Comparison of ENCODE assay signal across 17 cellular contexts in genomic region chr2:20569464-20570223, GRCh38.
DNase-seq lines count a peak whose midpoint lies in the region; ATAC-seq, FAIRE-seq and TF ChIP-seq lines count a peak whose summit lies in the region.
"Had no signal": no experiment of that assay in that cellular context is flagged by ENCODE, and none has a peak within 500 bp of the region (broad histone marks: within the 10 kb centered on the region; RNA-seq: fewer than 3 reads in every experiment).

No MANE protein-coding gene starts in this region.

- 36% methylated on average over 7 of the region's 7 CpGs for WGBS in liver

- H3K9me3 ChIP-seq in liver (ENCODE audit: control insufficient read depth in 4 of 4, low read length in 3 of 4), result no peaks in the 10 kb centered on the region
- H3K9me3 ChIP-seq in skeletal muscle tissue (ENCODE audit: control insufficient read depth in 3 of 3, low read length in 3 of 3), result no peaks in the 10 kb centered on the region
- no peaks in the 10 kb centered on the region for H3K9me3 ChIP-seq in CD8-positive, alpha-beta T cell (ENCODE audit: low read length)

- peaks cover 24% of the 10 kb centered on the region for H3K4me1 Mint-ChIP-seq in Calu3 (ENCODE audit: low read depth, unreplicated experiment)
- no peaks in the 10 kb centered on the region for H3K4me1 Mint-ChIP-seq in CD8-positive, alpha-beta T cell (ENCODE audit: low read depth)
- H3K4me1 Mint-ChIP-seq: B cell; central memory CD8-positive, alpha-beta T cell had no signal

- H3K36me3 Mint-ChIP-seq in Calu3 (ENCODE audit: insufficient read depth, unreplicated experiment), result no peaks in the 10 kb centered on the region
- H3K36me3 Mint-ChIP-seq in CD8-positive, alpha-beta T cell, result no peaks in the 10 kb centered on the region
- H3K36me3 Mint-ChIP-seq: activated naive CD4-positive, alpha-beta T cell treated with anti-CD3 and anti-CD28 coated beads, Interleukin-2, amount 50 U/mL, for 72 hours had no signal

- H3K4me1 ChIP-seq in liver (ENCODE audit: control insufficient read depth in 4 of 4, insufficient read depth in 4 of 4, low read length in 3 of 4), result peaks cover 15 to 42% (median 33%) of the 10 kb centered on the region in 4 donors
- peaks cover 25 to 69% (median 34%) of the 10 kb centered on the region in 3 donors for H3K4me1 ChIP-seq in skeletal muscle tissue (ENCODE audit: control insufficient read depth in 3 of 3, insufficient read depth in 3 of 3, low read length in 3 of 3)
- no peaks in the 10 kb centered on the region for H3K4me1 ChIP-seq in CD8-positive, alpha-beta T cell (ENCODE audit: insufficient read depth, low read length)

- no peaks in the 10 kb centered on the region for H3K36me3 ChIP-seq in liver (ENCODE audit: control insufficient read depth in 4 of 4, insufficient read depth in 3 of 4, low read depth in 1 of 4, low read length in 3 of 4)
- H3K36me3 ChIP-seq in skeletal muscle tissue (ENCODE audit: control insufficient read depth in 3 of 3, insufficient read depth in 3 of 3, low read length in 3 of 3), result no peaks in the 10 kb centered on the region
- H3K36me3 ChIP-seq in CD8-positive, alpha-beta T cell (ENCODE audit: insufficient read depth, low read length), result no peaks in the 10 kb centered on the region
- H3K36me3 ChIP-seq: WERI-Rb-1 had no signal

- no peak for TF ChIP-seq CTCF in Calu3 (IDR thresholded peaks at IDR 0.05; ENCODE audit: unreplicated experiment)
- no peak for TF ChIP-seq CTCF in liver (IDR thresholded peaks at IDR 0.05; ENCODE audit: low read depth, low read length, missing input control)
- TF ChIP-seq CTCF in CD8-positive, alpha-beta T cell (IDR thresholded peaks at IDR 0.05), result no peak

- BruUV-seq in Calu3 (replicated peaks; lab: Mats Ljungman, UMichigan), result no TSS peak

- DNase-seq in Calu3 (no peak), GM19239 (ENCODE audit: insufficient read length, low spot score) (no peak)
- DNase-seq in CD8-positive, alpha-beta T cell, result no peak
- DNase-seq: DND-41, H9, NCI-H1417 treated with DMSO at 0.1 percent for 48 hours, NCI-H2227 treated with DMSO at 0.1 percent for 48 hours, WERI-Rb-1 had no signal

- intact Hi-C loops in Calu3 (cut with micrococcal nuclease; ENCODE audit: unreplicated experiment), result no loop called here
- intact Hi-C loops in CD8-positive, alpha-beta T cell (cut with DNase I, micrococcal nuclease), result no loop called here

- H3K27me3 ChIP-seq in liver (ENCODE audit: control insufficient read depth in 4 of 4, insufficient read depth in 4 of 4, low read length in 3 of 4), result no peaks in the 10 kb centered on the region
- H3K27me3 ChIP-seq in skeletal muscle tissue (ENCODE audit: control insufficient read depth in 3 of 3, insufficient read depth in 3 of 3, low read length in 3 of 3), result no peaks in the 10 kb centered on the region
- no peaks in the 10 kb centered on the region for H3K27me3 ChIP-seq in CD8-positive, alpha-beta T cell (ENCODE audit: insufficient read depth, low read length)

- POLR2A ChIA-PET in CD8-positive, alpha-beta T cell (lab: Charles Lee), result no interaction called here

- H3K4me3 ChIP-seq in liver (ENCODE audit: low read depth in 1 of 3, low read length in 3 of 3) (no peak overlapping the region), skeletal muscle tissue (ENCODE audit: low read length in 3 of 3) (no peak overlapping the region)
- no peak overlapping the region for H3K4me3 ChIP-seq in CD8-positive, alpha-beta T cell (ENCODE audit: low read depth, low read length)

- ATAC-seq in CD8-positive, alpha-beta T cell, result no peak
- no peak for ATAC-seq in HG03135 (IDR thresholded peaks at IDR 0.05; ENCODE audit: unreplicated experiment)
- no peak for ATAC-seq in HG03460 (IDR thresholded peaks at IDR 0.05; ENCODE audit: unreplicated experiment)
- ATAC-seq: activated naive CD4-positive, alpha-beta T cell treated with anti-CD3 and anti-CD28 coated beads, Interleukin-2, amount 50 U/mL, for 72 hours had no signal

- no peak overlapping the region for H3K4me3 Mint-ChIP-seq in Calu3 (ENCODE audit: low read depth, unreplicated experiment)
- no peak overlapping the region for H3K4me3 Mint-ChIP-seq in CD8-positive, alpha-beta T cell
- H3K4me3 Mint-ChIP-seq: B cell; central memory CD8-positive, alpha-beta T cell; H9 had no signal

- peak overlapping the region; percentile 27 for H3K27ac Mint-ChIP-seq in Calu3 (ENCODE audit: unreplicated experiment)
- H3K27ac Mint-ChIP-seq in CD8-positive, alpha-beta T cell, result no peak overlapping the region
- H3K27ac Mint-ChIP-seq: B cell had no signal

- CTCF ChIA-PET in Calu3 (lab: Charles Lee), result no interaction called here
- CTCF ChIA-PET in CD8-positive, alpha-beta T cell (lab: Charles Lee), result no interaction called here

- no peaks in the 10 kb centered on the region for H3K27me3 Mint-ChIP-seq in Calu3 (ENCODE audit: unreplicated experiment)
- H3K27me3 Mint-ChIP-seq in CD8-positive, alpha-beta T cell (ENCODE audit: low read depth), result peaks cover 3% of the 10 kb centered on the region

- H3K27ac ChIP-seq in angular gyrus (ENCODE audit: low read depth, low read length), result peak overlapping the region; percentile 58
- H3K27ac ChIP-seq in liver (ENCODE audit: low read depth in 1 of 2, low read length in 2 of 2), result peak overlapping the region; percentile 60 to 77
- H3K27ac ChIP-seq in skeletal muscle tissue (ENCODE audit: low read depth, low read length), result peak overlapping the region; percentile 50
- H3K27ac ChIP-seq in CD8-positive, alpha-beta T cell (ENCODE audit: low read depth, low read length), result no peak overlapping the region
- H3K27ac ChIP-seq: KMS-11, WERI-Rb-1 had no signal

- peak overlapping the region in 1 of 2 donors; percentile 8 for H3K9ac ChIP-seq in liver (ENCODE audit: low read depth in 1 of 2, low read length in 2 of 2)
- H3K9ac ChIP-seq in skeletal muscle tissue (ENCODE audit: low read depth in 1 of 3, low read length in 3 of 3), result no peak overlapping the region
- H3K9ac ChIP-seq: KMS-11 had no signal

- FAIRE-seq in GM19239 (lab: Jason Lieb, UNC), result no peak

- no peaks in the 10 kb centered on the region for H3K9me3 Mint-ChIP-seq in Calu3 (ENCODE audit: low read depth, unreplicated experiment)
- no peaks in the 10 kb centered on the region for H3K9me3 Mint-ChIP-seq in CD8-positive, alpha-beta T cell
- H3K9me3 Mint-ChIP-seq: activated naive CD4-positive, alpha-beta T cell treated with anti-CD3 and anti-CD28 coated beads, Interleukin-2, amount 50 U/mL, for 72 hours; central memory CD8-positive, alpha-beta T cell; H9 had no signal

- no peak for TF ChIP-seq RAD21 in liver (IDR thresholded peaks at IDR 0.05)

TF ChIP-seq in liver, 16 proteins besides CTCF, POLR2A, EP300 and RAD21:
- TF ChIP-seq RXRA (IDR thresholded peaks at IDR 0.05) (peak in 1 of 2 donors; percentile 18), FOXA2 (IDR thresholded peaks at IDR 0.05) (no peak), HNF4G (IDR thresholded peaks at IDR 0.05) (peak; percentile 18), HNF4A (conservative IDR thresholded peaks at IDR 0.05) (peak; percentile 37 to 41), SP1 (IDR thresholded peaks at IDR 0.05) (peak; percentile 25)
